In the genomic region with DNA sequence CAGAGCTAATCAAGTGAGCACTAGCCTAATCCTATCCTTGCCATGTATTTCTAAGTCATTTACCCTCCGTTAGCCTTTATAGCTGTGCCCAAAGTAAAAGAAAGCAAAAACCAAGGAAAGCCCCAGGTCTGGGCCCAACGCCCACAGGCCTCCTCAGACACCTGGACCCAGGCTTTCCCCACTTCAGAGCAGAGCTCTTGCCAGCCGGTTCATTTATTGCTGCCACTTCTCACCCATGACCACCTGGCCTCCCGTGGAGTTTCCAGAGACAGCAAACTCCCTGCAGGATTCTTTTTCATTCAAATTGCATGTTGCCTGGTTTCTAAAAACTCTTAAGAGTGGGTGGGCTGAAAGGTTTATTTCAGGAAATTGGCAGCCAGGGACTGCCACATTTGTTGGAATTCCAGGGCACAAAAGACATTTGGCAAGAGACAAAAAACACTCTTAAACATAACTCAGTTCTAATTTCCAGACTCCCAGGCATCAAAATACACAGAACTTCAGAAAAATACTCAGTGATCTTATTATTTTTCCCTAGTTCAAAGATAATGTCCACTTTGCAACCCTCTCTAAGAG, we compare ENCODE assay signal across 11 cellular contexts. TPM values are rescaled to one million over a fixed set of nuclear protein-coding genes. Genes with fewer than 3 reads are reported as not detected.
DNase-seq lines count a peak whose midpoint lies in the region; ATAC-seq and TF ChIP-seq lines count a peak whose summit lies in the region.
"Had no signal": no experiment of that assay in that cellular context is flagged by ENCODE, and none has a peak within 500 bp of the region (broad histone marks: within the 10 kb centered on the region; RNA-seq: fewer than 3 reads in every experiment).

No MANE protein-coding gene starts in this region.

- CTCF ChIA-PET in CD8-positive, alpha-beta memory T cell (lab: Charles Lee), result interaction anchor here (1.1 kb wide), 1 partner anchor 43 kb away, joined by 3 read pairs; no protein-coding TSS in a partner anchor

- no peak for DNase-seq in CD8-positive, alpha-beta memory T cell
- DNase-seq in middle frontal gyrus (ENCODE audit: extremely low spot score, low spot score), result peak; percentile 22
- DNase-seq in G401 (ENCODE audit: low spot score), result no peak
- DNase-seq in AML-193 (lab: John Stamatoyannopoulos, UW), result no peak
- no peak for DNase-seq in MG63
- DNase-seq: activated CD4-positive, alpha-beta T cell treated with anti-CD3 and anti-CD28 coated beads for 36 hours; stimulated activated CD4-positive, alpha-beta T cell treated with anti-CD3 and anti-CD28 coated beads, Interleukin-4, amount 100 ng/mL, for 24 hours; upper lobe of left lung had no signal

- peak overlapping the region; percentile 95 for H3K4me2 ChIP-seq in OCI-LY3 (ENCODE audit: low read length)

- in situ Hi-C loops in G401 (cut with HindIII; ENCODE audit: low sequenced_read_pairs), result no loop called here

- H2AFZ ChIP-seq in OCI-LY3 (ENCODE audit: low read depth, low read length), result no peak overlapping the region

- H3K79me2 ChIP-seq in OCI-LY3 (ENCODE audit: low read length), result peaks cover 100% of the 10 kb centered on the region

- no peaks in the 10 kb centered on the region for H3K9me3 Mint-ChIP-seq in CD8-positive, alpha-beta memory T cell

- H3K4me3 ChIP-seq in CD8-positive, alpha-beta memory T cell (ENCODE audit: low read length), result no peak overlapping the region
- peak overlapping the region; percentile 57 for H3K4me3 ChIP-seq in OCI-LY3 (ENCODE audit: low read length)
- H3K4me3 ChIP-seq in MG63, result no peak overlapping the region
- H3K4me3 ChIP-seq: upper lobe of left lung had no signal

- peak overlapping the region in 5 of 7 donors; percentile 7 to 60 (median 33) for H3K4me3 Mint-ChIP-seq in CD8-positive, alpha-beta memory T cell
- H3K4me3 Mint-ChIP-seq: activated CD4-positive, alpha-beta T cell treated with anti-CD3 and anti-CD28 coated beads for 36 hours had no signal

- H3K27me3 Mint-ChIP-seq in CD8-positive, alpha-beta memory T cell, result peaks cover 0 to 1% of the 10 kb centered on the region in 2 donors
- H3K27me3 Mint-ChIP-seq: activated CD4-positive, alpha-beta T cell treated with anti-CD3 and anti-CD28 coated beads for 36 hours had no signal

- TF ChIP-seq CTCF in OCI-LY3 (IDR thresholded peaks at IDR 0.05; ENCODE audit: low read depth, low read length), result no peak

- no peaks in the 10 kb centered on the region for H3K36me3 ChIP-seq in CD8-positive, alpha-beta memory T cell (ENCODE audit: insufficient read depth, low read length)
- H3K36me3 ChIP-seq in OCI-LY3 (replicated peaks; ENCODE audit: low read depth, low read length) (peaks cover 39% of the 10 kb centered on the region), MG63 (peaks cover 5% of the 10 kb centered on the region; the same call in 1 of the 2 replicates)
- H3K36me3 ChIP-seq: upper lobe of left lung had no signal

- peak overlapping the region; percentile 55 for H3K9ac ChIP-seq in OCI-LY3 (ENCODE audit: low read length)

- H3K27me3 ChIP-seq in CD8-positive, alpha-beta memory T cell (ENCODE audit: insufficient read depth, low read length, poor library complexity, severe bottlenecking), result no peaks in the 10 kb centered on the region
- H3K27me3 ChIP-seq in OCI-LY3 (ENCODE audit: low read depth, low read length) (no peaks in the 10 kb centered on the region), MG63 (no peaks in the 10 kb centered on the region)
- H3K27me3 ChIP-seq: upper lobe of left lung had no signal

- H4K20me1 ChIP-seq in OCI-LY3 (ENCODE audit: insufficient read depth, low read length), result peaks cover 73% of the 10 kb centered on the region

- H3K27ac ChIP-seq in CD8-positive, alpha-beta memory T cell (ENCODE audit: low read depth, low read length), result no peak overlapping the region
- H3K27ac ChIP-seq in OCI-LY3 (ENCODE audit: low read length), result peak overlapping the region; percentile 57
- H3K27ac ChIP-seq: upper lobe of left lung had no signal

- H3K27ac Mint-ChIP-seq in CD8-positive, alpha-beta memory T cell, result peak overlapping the region; percentile 23 to 96 (median 82)

- ATAC-seq in GM18907 (IDR thresholded peaks at IDR 0.05; ENCODE audit: unreplicated experiment) (peak; percentile 19), HG03139 (IDR thresholded peaks at IDR 0.05; ENCODE audit: unreplicated experiment) (no peak)
- ATAC-seq: activated CD4-positive, alpha-beta T cell treated with anti-CD3 and anti-CD28 coated beads for 36 hours had no signal

- POLR2A ChIA-PET in CD8-positive, alpha-beta memory T cell (lab: Charles Lee), result no interaction called here

- H3K36me3 Mint-ChIP-seq in CD8-positive, alpha-beta memory T cell, result peaks cover 0 to 15% (median 5%) of the 10 kb centered on the region in 3 donors

- peaks cover 68% of the 10 kb centered on the region for H3K4me1 ChIP-seq in CD8-positive, alpha-beta memory T cell (ENCODE audit: insufficient read depth, low read length)
- H3K4me1 ChIP-seq in OCI-LY3 (ENCODE audit: low read length), result peaks cover 73% of the 10 kb centered on the region

- peaks cover 72 to 83% (median 79%) of the 10 kb centered on the region in 3 donors for H3K4me1 Mint-ChIP-seq in CD8-positive, alpha-beta memory T cell

- no peaks in the 10 kb centered on the region for H3K9me3 ChIP-seq in CD8-positive, alpha-beta memory T cell (ENCODE audit: low read length)
- H3K9me3 ChIP-seq in OCI-LY3 (ENCODE audit: insufficient read depth, low read length) (no peaks in the 10 kb centered on the region), MG63 (no peaks in the 10 kb centered on the region)
- H3K9me3 ChIP-seq: upper lobe of left lung had no signal

RNA-seq across cellular contexts. Expression of gene VOPP1, which starts 4.7 kb away (rescaled TPM):
- total RNA-seq in CD8-positive, alpha-beta memory T cell, result 10 to 100 TPM; 65.6 to 67.3 TPM
- polyA plus RNA-seq in CD8-positive, alpha-beta memory T cell, result 34.8 TPM
- total RNA-seq in G401 (2014; rRNA removed; shearing (Covaris generic)), result 27.7 and 38.2 TPM in 2 replicates
- total RNA-seq in MG63 (2014; rRNA removed; shearing (Covaris generic); ENCODE audit: low replicate concordance), result 45.4 and 56.4 TPM in 2 replicates
